ENCODE assay signal across 18 cellular contexts in the genomic region with DNA sequence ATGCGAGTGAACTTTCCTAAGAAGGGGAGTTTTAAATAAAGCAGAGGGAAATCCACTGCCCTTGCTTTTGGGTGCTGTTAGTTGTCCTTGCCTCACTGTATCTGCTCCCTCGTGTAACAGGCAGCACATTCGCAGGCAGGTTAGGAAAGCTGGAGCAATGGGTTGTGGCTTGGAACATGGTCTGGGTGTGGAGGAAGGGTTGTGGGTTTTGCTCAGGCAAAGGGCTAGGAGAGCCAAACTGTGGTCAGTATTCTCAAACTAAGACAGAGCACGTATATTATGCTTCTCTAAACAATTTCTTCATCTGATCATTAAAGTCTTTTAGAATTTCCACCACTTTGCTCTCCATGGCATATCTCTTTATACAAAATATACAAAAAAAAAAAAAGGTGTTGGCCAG.
A peak's percentile ranks its signal among the peaks of the same experiment; 100 is the strongest.
DNase-seq lines count a peak whose midpoint lies in the region; ATAC-seq, FAIRE-seq and TF ChIP-seq lines count a peak whose summit lies in the region.
"Had no signal": no experiment of that assay in that cellular context is flagged by ENCODE, and none has a peak within 500 bp of the region (broad histone marks: within the 10 kb centered on the region; RNA-seq: fewer than 3 reads in every experiment).

No MANE protein-coding gene starts in this region.

- H3K4me2 ChIP-seq in H9 (ENCODE audit: insufficient read depth, insufficient read length, low read length): no peak overlapping the region
- H3K4me2 ChIP-seq in astrocyte (ENCODE audit: low read length): no peak overlapping the region
- no peak overlapping the region for H3K4me2 ChIP-seq in H1 (ENCODE audit: insufficient read depth in 1 of 2, low read depth in 2 of 2, low read length in 2 of 2)

- H3K79me1 ChIP-seq in H9 (ENCODE audit: insufficient read depth, low read depth, low read length, poor library complexity, severe bottlenecking) (no peaks in the 10 kb centered on the region), H1 (ENCODE audit: low read depth, low read length) (no peaks in the 10 kb centered on the region)

- H4K5ac ChIP-seq in H9 (ENCODE audit: insufficient read length, low read depth, low read length) (no peak overlapping the region), H1 (ENCODE audit: insufficient read length, low read depth, low read length) (no peak overlapping the region)

- H3K9ac ChIP-seq in H9 (ENCODE audit: extremely low read depth, insufficient read length, low read length) (no peak overlapping the region), astrocyte (ENCODE audit: low read length) (no peak overlapping the region), H1 (replicated peaks in 1 of 4; ENCODE audit: extremely low read depth in 1 of 4, low read depth in 3 of 4, low read length in 3 of 4) (no peak overlapping the region; a peak in 1 of 7 replicates)

- no peak overlapping the region for H3K23ac ChIP-seq in H9 (ENCODE audit: insufficient read length, low read depth, low read length)
- no peak overlapping the region for H3K23ac ChIP-seq in H1 (ENCODE audit: insufficient read length)

- H2BK15ac ChIP-seq in H9 (ENCODE audit: low read depth, low read length): no peak overlapping the region
- no peak overlapping the region for H2BK15ac ChIP-seq in H1 (ENCODE audit: low read length)

- H3K9me3 ChIP-seq in H9 (ENCODE audit: control insufficient read depth, low read depth, low read length): no peaks in the 10 kb centered on the region
- H3K9me3 ChIP-seq in astrocyte (ENCODE audit: insufficient read depth, low read depth, low read length): no peaks in the 10 kb centered on the region
- no peaks in the 10 kb centered on the region for H3K9me3 ChIP-seq in H1 (ENCODE audit: insufficient read depth in 2 of 2, low read depth in 1 of 2, low read length in 1 of 2)
- no peaks in the 10 kb centered on the region for H3K9me3 ChIP-seq in left lung
- no peaks in the 10 kb centered on the region for H3K9me3 ChIP-seq in effector memory CD4-positive, alpha-beta T cell (ENCODE audit: control insufficient read depth, low read length)

- CTCF ChIA-PET in H1 (lab: Charles Lee; ENCODE audit: partially characterized antibody): interaction anchor here (0.8 to 2.6 kb wide), 4 partner anchors 11 to 25 kb away, joined by 3 to 12 read pairs (median 8); no protein-coding TSS in a partner anchor

- FAIRE-seq in astrocyte (lab: Jason Lieb, UNC) (no peak), H1 (lab: Jason Lieb, UNC) (no peak)
- FAIRE-seq: GM12892 had no signal

- H3K4me1 ChIP-seq in H9 (ENCODE audit: insufficient read depth, low read length) (no peaks in the 10 kb centered on the region), astrocyte (ENCODE audit: insufficient read depth, low read length) (no peaks in the 10 kb centered on the region), H1 (replicated peaks in 1 of 4; ENCODE audit: control insufficient read depth in 3 of 4, insufficient read depth in 4 of 4, low read length in 3 of 4) (peaks cover 4 to 7% (median 5%) of the 10 kb centered on the region in 4 experiments; a peak in 5 of 7 replicates), left lung (no peaks in the 10 kb centered on the region)
- H3K4me1 ChIP-seq in effector memory CD4-positive, alpha-beta T cell (ENCODE audit: control insufficient read depth, insufficient read depth, low read length, poor library complexity, severe bottlenecking): no peaks in the 10 kb centered on the region

- H3K56ac ChIP-seq in H9 (ENCODE audit: insufficient read length, low read depth, low read length) (no peak overlapping the region), H1 (replicated peaks; ENCODE audit: insufficient read length, low read depth, low read length) (peak overlapping the region; percentile 24)

- no peak for TF ChIP-seq EP300 in H1 (IDR thresholded peaks at IDR 0.05; ENCODE audit: borderline replicate concordance in 1 of 2, low read depth in 2 of 2, low read length in 2 of 2)

- H3K9me3 Mint-ChIP-seq in H9: no peaks in the 10 kb centered on the region
- no peaks in the 10 kb centered on the region for H3K9me3 Mint-ChIP-seq in astrocyte (ENCODE audit: unreplicated experiment)
- no peaks in the 10 kb centered on the region for H3K9me3 Mint-ChIP-seq in natural killer cell treated with Interleukin-12 subunit alpha and Interleukin-12 subunit beta and Interleukin-15 and Interleukin-18, amount 100 ng/mL, for 72 hours
- H3K9me3 Mint-ChIP-seq: CD4-positive, alpha-beta memory T cell had no signal

- intact Hi-C loops in left lung (cut with DNase I): no loop called here
- intact Hi-C loops in posterior vena cava (cut with DNase I): no loop called here

- H2AK5ac ChIP-seq in H9 (ENCODE audit: insufficient read length, low read length) (no peak overlapping the region), H1 (ENCODE audit: low read depth, low read length) (no peak overlapping the region; the same call in 1 of the 2 replicates)

- no peaks in the 10 kb centered on the region for H3K36me3 ChIP-seq in astrocyte (ENCODE audit: insufficient read depth, low read length)
- no peaks in the 10 kb centered on the region for H3K36me3 ChIP-seq in H1 (ENCODE audit: control insufficient read depth in 2 of 4, insufficient read depth in 4 of 4, low read length in 3 of 4)
- no peaks in the 10 kb centered on the region for H3K36me3 ChIP-seq in left lung
- H3K36me3 ChIP-seq in effector memory CD4-positive, alpha-beta T cell (ENCODE audit: control insufficient read depth, insufficient read depth, low read length): no peaks in the 10 kb centered on the region

- DNase-seq in H9 (no peak), astrocyte (ENCODE audit: low read depth) (peak; percentile 60), H1 (ENCODE audit: low read depth in 1 of 2, low spot score in 2 of 2) (no peak), left lung (no peak), posterior vena cava (ENCODE audit: low spot score) (no peak)
- no peak for DNase-seq in natural killer cell treated with Interleukin-12 subunit alpha and Interleukin-12 subunit beta and Interleukin-15 and Interleukin-18, amount 100 ng/mL, for 72 hours (ENCODE audit: low spot score)
- no peak for DNase-seq in effector memory CD4-positive, alpha-beta T cell
- DNase-seq: C1 segment of cervical spinal cord, Calu3, COR-L47, DMS79 treated with DMSO at 0.1 percent for 48 hours, GF-D8, GOT3, H7 had no signal

- H3K27ac Mint-ChIP-seq in H9: peak overlapping the region in 2 of 3 experiments; percentile 67 to 73; a peak in 2 of 7 replicates
- H3K27ac Mint-ChIP-seq in astrocyte (ENCODE audit: unreplicated experiment): no peak overlapping the region
- no peak overlapping the region for H3K27ac Mint-ChIP-seq in natural killer cell treated with Interleukin-12 subunit alpha and Interleukin-12 subunit beta and Interleukin-15 and Interleukin-18, amount 100 ng/mL, for 72 hours
- H3K27ac Mint-ChIP-seq: CD4-positive, alpha-beta memory T cell had no signal

- H3K4me3 Mint-ChIP-seq in H9 (no peak overlapping the region), astrocyte (ENCODE audit: unreplicated experiment) (no peak overlapping the region)
- H3K4me3 Mint-ChIP-seq in natural killer cell treated with Interleukin-12 subunit alpha and Interleukin-12 subunit beta and Interleukin-15 and Interleukin-18, amount 100 ng/mL, for 72 hours: no peak overlapping the region
- H3K4me3 Mint-ChIP-seq: CD4-positive, alpha-beta memory T cell had no signal

- no peak for TF ChIP-seq RAD21 in H1 (IDR thresholded peaks at IDR 0.05 in 1 of 2, conservative IDR thresholded peaks at IDR 0.05 in 1 of 2; ENCODE audit: low read depth in 2 of 2, low read length in 2 of 2)

- H3K27me3 ChIP-seq in H9 (ENCODE audit: insufficient read depth, low read length): no peaks in the 10 kb centered on the region
- H3K27me3 ChIP-seq in astrocyte (ENCODE audit: insufficient read depth, low read length): no peaks in the 10 kb centered on the region
- no peaks in the 10 kb centered on the region for H3K27me3 ChIP-seq in H1 (replicated peaks in 1 of 4; ENCODE audit: control insufficient read depth in 3 of 4, extremely low read depth in 1 of 4, insufficient read depth in 3 of 4, low read length in 3 of 4)
- H3K27me3 ChIP-seq in left lung: no peaks in the 10 kb centered on the region
- H3K27me3 ChIP-seq in effector memory CD4-positive, alpha-beta T cell (replicated peaks; ENCODE audit: control insufficient read depth, insufficient read depth, low read length, poor library complexity, severe bottlenecking): no peaks in the 10 kb centered on the region

- H3K14ac ChIP-seq in H9 (ENCODE audit: insufficient read depth, low read length) (no peak overlapping the region), H1 (ENCODE audit: insufficient read length) (no peak overlapping the region)

- H2BK5ac ChIP-seq in H9 (ENCODE audit: insufficient read length, low read length): no peak overlapping the region
- H2BK5ac ChIP-seq in H1 (ENCODE audit: low read depth, low read length): no peak overlapping the region

- H3K4ac ChIP-seq in H9 (ENCODE audit: low read depth, low read length): no peak overlapping the region
- no peak overlapping the region for H3K4ac ChIP-seq in H1 (replicated peaks; ENCODE audit: insufficient read length, low read depth, low read length)

- H2AFZ ChIP-seq in H9 (ENCODE audit: low read length) (no peak overlapping the region), astrocyte (ENCODE audit: low read depth, low read length) (no peak overlapping the region), H1 (ENCODE audit: low read length) (no peak overlapping the region)

- H4K20me1 ChIP-seq in H9 (ENCODE audit: control insufficient read depth, insufficient read depth, insufficient read length) (peaks cover 3% of the 10 kb centered on the region), astrocyte (ENCODE audit: insufficient read depth, low read length) (no peaks in the 10 kb centered on the region), H1 (replicated peaks in 1 of 2; ENCODE audit: control insufficient read depth in 1 of 2, insufficient read depth in 2 of 2, low read length in 2 of 2) (no peaks in the 10 kb centered on the region)

- H3K27ac ChIP-seq in H9 (ENCODE audit: insufficient read length, low read depth, low read length): no peak overlapping the region
- no peak overlapping the region for H3K27ac ChIP-seq in astrocyte (ENCODE audit: low read depth, low read length)
- no peak overlapping the region for H3K27ac ChIP-seq in H1 (ENCODE audit: low read depth, low read length)
- H3K27ac ChIP-seq in left lung: peak overlapping the region in 1 of 2 donors; percentile 6
- no peak overlapping the region for H3K27ac ChIP-seq in effector memory CD4-positive, alpha-beta T cell (ENCODE audit: insufficient read depth, low read length, poor library complexity, severe bottlenecking)

- H3K27me3 Mint-ChIP-seq in H9 (ENCODE audit: low read depth) (no peaks in the 10 kb centered on the region; the same call in 1 of the 2 replicates), astrocyte (ENCODE audit: low read depth, unreplicated experiment) (no peaks in the 10 kb centered on the region)
- H3K27me3 Mint-ChIP-seq in natural killer cell treated with Interleukin-12 subunit alpha and Interleukin-12 subunit beta and Interleukin-15 and Interleukin-18, amount 100 ng/mL, for 72 hours: no peaks in the 10 kb centered on the region
- H3K27me3 Mint-ChIP-seq: CD4-positive, alpha-beta memory T cell had no signal

- H2BK12ac ChIP-seq in H9 (ENCODE audit: insufficient read length, low read depth, low read length) (no peak overlapping the region), H1 (ENCODE audit: low read depth, low read length) (no peak overlapping the region)

- H3K18ac ChIP-seq in H9 (ENCODE audit: insufficient read length, low read depth, low read length): no peak overlapping the region
- H3K18ac ChIP-seq in H1 (ENCODE audit: extremely low read depth, low read length): no peak overlapping the region

- H3K4me1 Mint-ChIP-seq in H9 (peaks cover 14 to 19% of the 10 kb centered on the region in 2 experiments), astrocyte (ENCODE audit: low read depth, unreplicated experiment) (peaks cover 6% of the 10 kb centered on the region)
- H3K4me1 Mint-ChIP-seq in natural killer cell treated with Interleukin-12 subunit alpha and Interleukin-12 subunit beta and Interleukin-15 and Interleukin-18, amount 100 ng/mL, for 72 hours (ENCODE audit: low read depth in 2 of 2): peaks cover 3 to 4% of the 10 kb centered on the region in 2 donors
- H3K4me1 Mint-ChIP-seq: CD4-positive, alpha-beta memory T cell had no signal

- POLR2A ChIA-PET in H1 (lab: Charles Lee; ENCODE audit: partially characterized antibody): no interaction called here

- no peak for TF ChIP-seq POLR2A in H1 (IDR thresholded peaks at IDR 0.05; ENCODE audit: control extremely low read depth in 1 of 2, low read depth in 2 of 2, low read length in 2 of 2)

- no peak overlapping the region for H3T11ph ChIP-seq in H9 (ENCODE audit: low read length)

- H3K4me3 ChIP-seq in astrocyte (ENCODE audit: insufficient read depth, low read depth, low read length) (no peak overlapping the region), H1 (ENCODE audit: extremely low read depth in 1 of 4, insufficient read depth in 2 of 4, low read depth in 3 of 4, low read length in 4 of 4) (no peak overlapping the region), left lung (no peak overlapping the region)
- no peak overlapping the region for H3K4me3 ChIP-seq in effector memory CD4-positive, alpha-beta T cell (ENCODE audit: insufficient read depth, low read depth, low read length, poor library complexity, severe bottlenecking)

- TF ChIP-seq CTCF in H9 (conservative IDR thresholded peaks at IDR 0.05) (no peak), astrocyte (IDR thresholded peaks at IDR 0.05; ENCODE audit: insufficient read depth, low read depth, low read length) (no peak), H1 (IDR thresholded peaks at IDR 0.05; ENCODE audit: control extremely low read depth in 1 of 3, insufficient read depth in 1 of 3, low read depth in 1 of 3, low read length in 3 of 3) (no peak), left lung (IDR thresholded peaks at IDR 0.05) (no peak)

- no peak overlapping the region for H2BK120ac ChIP-seq in H9 (ENCODE audit: low read depth, low read length, poor library complexity, severe bottlenecking)
- H2BK120ac ChIP-seq in H1 (replicated peaks; ENCODE audit: low read depth, low read length): no peak overlapping the region

- WGBS in H9 (ENCODE audit: extremely low coverage, insufficient read length, low lambda C conversion rate): no CpG with 5 or more reads among the region's 4 CpGs
- WGBS in H1 (ENCODE audit: extremely low coverage in 1 of 2, insufficient coverage in 1 of 2, insufficient read length in 1 of 2, insufficient replicate concordance in 2 of 2, low coverage in 1 of 2, low lambda C conversion rate in 2 of 2, missing lambda C conversion rate in 1 of 2), 2 experiments: 89% methylated on average over 4 of the region's 4 CpGs; no CpG with 5 or more reads in 1 of the 2 experiments

- H4K8ac ChIP-seq in H9 (replicated peaks; ENCODE audit: insufficient read length, low read depth, low read length) (no peak overlapping the region), H1 (ENCODE audit: extremely low read depth, insufficient read depth, low read length) (no peak overlapping the region)

- H3K79me2 ChIP-seq in H9 (ENCODE audit: insufficient read depth, low read length): no peaks in the 10 kb centered on the region
- no peaks in the 10 kb centered on the region for H3K79me2 ChIP-seq in astrocyte (ENCODE audit: insufficient read depth, low read length)
- H3K79me2 ChIP-seq in H1 (ENCODE audit: control insufficient read depth in 1 of 2, insufficient read depth in 2 of 2, low read length in 2 of 2): no peaks in the 10 kb centered on the region

- H2BK20ac ChIP-seq in H9 (ENCODE audit: low read depth, low read length, poor library complexity, severe bottlenecking): no peak overlapping the region
- H2BK20ac ChIP-seq in H1 (ENCODE audit: low read length): no peak overlapping the region

- ATAC-seq in left lung: peak; percentile 58
- ATAC-seq in HG03432 (IDR thresholded peaks at IDR 0.05; ENCODE audit: unreplicated experiment): no peak
- ATAC-seq in natural killer cell treated with Interleukin-12 subunit alpha and Interleukin-12 subunit beta and Interleukin-15 and Interleukin-18, amount 100 ng/mL, for 72 hours: no peak
- ATAC-seq: HCT116 had no signal

- no peak overlapping the region for H4K91ac ChIP-seq in H9 (ENCODE audit: insufficient read length, low read depth, low read length)
- no peak overlapping the region for H4K91ac ChIP-seq in H1 (replicated peaks; ENCODE audit: insufficient read length, low read length)

- H3K23me2 ChIP-seq in H9 (ENCODE audit: insufficient read length, low read depth, low read length, poor library complexity, severe bottlenecking) (no peaks in the 10 kb centered on the region), H1 (ENCODE audit: low read depth, low read length) (no peaks in the 10 kb centered on the region)

- no peaks in the 10 kb centered on the region for H3K36me3 Mint-ChIP-seq in H9 (ENCODE audit: insufficient read depth in 1 of 3, low read depth in 3 of 3)
- peaks cover 4% of the 10 kb centered on the region for H3K36me3 Mint-ChIP-seq in astrocyte (ENCODE audit: low read depth, unreplicated experiment)
- H3K36me3 Mint-ChIP-seq in natural killer cell treated with Interleukin-12 subunit alpha and Interleukin-12 subunit beta and Interleukin-15 and Interleukin-18, amount 100 ng/mL, for 72 hours: no peaks in the 10 kb centered on the region
- H3K36me3 Mint-ChIP-seq: CD4-positive, alpha-beta memory T cell had no signal

Comparison
In these comparisons a context has a peak if more than half of its experiments do, and no peak if none do; other contexts are left out.
1. H3K27ac Mint-ChIP-seq: peak in H9 (2 of 3); none in astrocyte (single experiment) and natural killer cell treated with Interleukin-12 subunit alpha and Interleukin-12 subunit beta and Interleukin-15 and Interleukin-18, amount 100 ng/mL, for 72 hours (0 of 2).